ENCODE assay signal across 18 cellular contexts in the genomic region with DNA sequence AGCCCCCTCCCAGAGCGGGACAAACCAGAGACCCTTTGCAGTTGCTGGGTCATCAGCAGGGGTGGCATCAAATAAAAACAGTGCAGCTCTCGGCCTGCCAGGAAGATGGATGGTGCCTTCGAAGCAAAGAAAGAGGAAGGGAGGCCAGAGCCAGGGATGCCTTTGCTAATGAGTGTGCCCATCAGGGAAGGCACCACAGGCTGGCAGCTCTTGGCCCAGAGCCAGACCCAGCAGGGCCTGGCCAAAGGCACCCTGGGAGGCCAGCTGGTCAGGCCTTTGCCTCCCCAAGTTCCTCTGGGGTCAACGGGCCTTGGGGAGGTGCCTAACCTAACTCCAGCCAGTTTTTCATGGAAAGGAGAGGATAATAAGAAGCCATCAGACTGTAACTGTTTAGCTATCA. TPM values are rescaled to one million over a fixed set of nuclear protein-coding genes. Genes with fewer than 3 reads are reported as not detected.
A peak's percentile ranks its signal among the peaks of the same experiment; 100 is the strongest.
DNase-seq lines count a peak whose midpoint lies in the region; ATAC-seq lines count a peak whose summit lies in the region.
"Had no signal": no experiment of that assay in that cellular context is flagged by ENCODE, and none has a peak within 500 bp of the region (broad histone marks: within the 10 kb centered on the region; RNA-seq: fewer than 3 reads in every experiment).

No MANE protein-coding gene starts in this region.

- no peak overlapping the region for H3K4me3 Mint-ChIP-seq in activated naive CD8-positive, alpha-beta T cell treated with anti-CD3 and anti-CD28 coated beads, Interleukin-2, amount 50 U/mL, for 24 hours
- H3K4me3 Mint-ChIP-seq: central memory CD8-positive, alpha-beta T cell; stimulated activated naive B cell treated with anti-CD40 and anti-IgM and Interleukin-4, amounts not matched to agents 10 μg/mL and 1 μg/mL and 100 μg/mL, for 72 hours had no signal

- no peak overlapping the region for H3K27ac Mint-ChIP-seq in activated naive CD8-positive, alpha-beta T cell treated with anti-CD3 and anti-CD28 coated beads, Interleukin-2, amount 50 U/mL, for 24 hours
- H3K27ac Mint-ChIP-seq: stimulated activated naive B cell treated with anti-CD40 and anti-IgM and Interleukin-4, amounts not matched to agents 10 μg/mL and 1 μg/mL and 100 μg/mL, for 72 hours had no signal

- DNase-seq in NCI-H1417 (lab: John Stamatoyannopoulos, UW) (peak in 2 of 3 experiments; percentile 32 to 57), NCI-H1417 treated with DMSO at 0.1 percent for 48 hours (lab: John Stamatoyannopoulos, UW) (no peak), NCI-H510A (lab: John Stamatoyannopoulos, UW) (peak; percentile 22), cerebellum (ENCODE audit: low spot score) (peak; percentile 7), myocyte (ENCODE audit: low read depth) (peak; percentile 47), NCI-H1092 (lab: John Stamatoyannopoulos, UW) (no peak)
- DNase-seq in activated naive CD8-positive, alpha-beta T cell treated with anti-CD3 and anti-CD28 coated beads, Interleukin-2, amount 50 U/mL, for 24 hours = no peak
- DNase-seq in stimulated activated CD4-positive, alpha-beta T cell treated with anti-CD3 and anti-CD28 coated beads, Interleukin-2, amount 100 ng/mL, for 24 hours = no peak
- DNase-seq: activated CD4-positive, alpha-beta T cell treated with anti-CD3 and anti-CD28 coated beads for 4 hours; activated effector memory CD4-positive, alpha-beta T cell treated with anti-CD3 and anti-CD28 coated beads, Interleukin-2, amount 50 U/mL, for 16 hours; effector memory CD4-positive, alpha-beta T cell; MM.1S; NCI-H2081; stimulated activated naive B cell treated with anti-CD40 and anti-IgM and Interleukin-4, amounts not matched to agents 10 μg/mL and 1 μg/mL and 100 μg/mL, for 72 hours; tibial artery had no signal

- H3K9me3 Mint-ChIP-seq in activated naive CD8-positive, alpha-beta T cell treated with anti-CD3 and anti-CD28 coated beads, Interleukin-2, amount 50 U/mL, for 24 hours = no peaks in the 10 kb centered on the region
- H3K9me3 Mint-ChIP-seq: central memory CD8-positive, alpha-beta T cell; stimulated activated naive B cell treated with anti-CD40 and anti-IgM and Interleukin-4, amounts not matched to agents 10 μg/mL and 1 μg/mL and 100 μg/mL, for 72 hours had no signal

- H3K27me3 Mint-ChIP-seq in activated naive CD8-positive, alpha-beta T cell treated with anti-CD3 and anti-CD28 coated beads, Interleukin-2, amount 50 U/mL, for 24 hours = peaks cover 20% of the 10 kb centered on the region
- H3K27me3 Mint-ChIP-seq: central memory CD8-positive, alpha-beta T cell had no signal

- no peak for ATAC-seq in activated naive CD8-positive, alpha-beta T cell treated with anti-CD3 and anti-CD28 coated beads, Interleukin-2, amount 50 U/mL, for 24 hours
- ATAC-seq: Panc1; stimulated activated naive B cell treated with anti-CD40 and anti-IgM and Interleukin-4, amounts not matched to agents 10 μg/mL and 1 μg/mL and 100 μg/mL, for 72 hours had no signal

- no peaks in the 10 kb centered on the region for H3K36me3 Mint-ChIP-seq in activated naive CD8-positive, alpha-beta T cell treated with anti-CD3 and anti-CD28 coated beads, Interleukin-2, amount 50 U/mL, for 24 hours (ENCODE audit: low read depth)
- H3K36me3 Mint-ChIP-seq: stimulated activated naive B cell treated with anti-CD40 and anti-IgM and Interleukin-4, amounts not matched to agents 10 μg/mL and 1 μg/mL and 100 μg/mL, for 72 hours had no signal

- peaks cover 29% of the 10 kb centered on the region for H3K4me1 Mint-ChIP-seq in activated naive CD8-positive, alpha-beta T cell treated with anti-CD3 and anti-CD28 coated beads, Interleukin-2, amount 50 U/mL, for 24 hours

RNA-seq across cellular contexts. Expression of a gene that starts 26.4 kb away (rescaled TPM):
- total RNA-seq in cerebellum (25.0 TPM), myocyte (14.4 and 14.9 TPM in 2 replicates)
- 7.2 TPM for polyA plus RNA-seq in myocyte (2012)

RNA-seq across cellular contexts. Expression of a gene that starts 31.5 kb away (rescaled TPM):
- total RNA-seq in cerebellum (23.6 TPM), myocyte (10.5 and 11.6 TPM in 2 replicates)
- polyA plus RNA-seq in myocyte (2012) = 19.9 TPM

RNA-seq across cellular contexts. Expression of a gene that starts 59.5 kb away (rescaled TPM):
- total RNA-seq in cerebellum = 6.2 TPM
- 3.3 and 6.2 TPM in 2 replicates for total RNA-seq in myocyte
- 4.1 TPM for polyA plus RNA-seq in myocyte (2012)
- total RNA-seq: mesenteric fat pad had no signal

Comparison
In these comparisons a context has a peak if more than half of its experiments do, and no peak if none do; other contexts are left out.
1. DNase-seq: peak in NCI-H1417 (2 of 3), NCI-H510A (single experiment), cerebellum (single experiment) and myocyte (single experiment); none in NCI-H1417 treated with DMSO at 0.1 percent for 48 hours (single experiment), activated naive CD8-positive, alpha-beta T cell treated with anti-CD3 and anti-CD28 coated beads, Interleukin-2, amount 50 U/mL, for 24 hours (single experiment), stimulated activated CD4-positive, alpha-beta T cell treated with anti-CD3 and anti-CD28 coated beads, Interleukin-2, amount 100 ng/mL, for 24 hours (0 of 2) and NCI-H1092 (single experiment).